26 cellular contexts compared by ENCODE assay signal in genomic region chr4:125591290-125591689, GRCh38.
"Had no signal": no experiment of that assay in that cellular context is flagged by ENCODE, and none has a peak within 500 bp of the region (broad histone marks: within the 10 kb centered on the region; RNA-seq: fewer than 3 reads in every experiment).

No MANE protein-coding gene starts in this region.

- H3K27me3 ChIP-seq: hepatocyte, pancreas, stomach, testis, thyroid gland, transverse colon, upper lobe of left lung, vagina had no signal

- H3K4me1 Mint-ChIP-seq: naive thymus-derived CD8-positive, alpha-beta T cell; nephron; stimulated activated naive B cell treated with anti-CD40 and anti-IgM and Interleukin-4, amounts not matched to agents 10 μg/mL and 1 μg/mL and 100 μg/mL, for 72 hours had no signal

- H3K4me3 ChIP-seq: hepatocyte, left ventricle myocardium inferior, lung, pancreas, prostate gland, skin epidermis, stomach, testis, thyroid gland, transverse colon, upper lobe of left lung, vagina had no signal

- H3K27ac ChIP-seq: hepatocyte, left ventricle myocardium inferior, pancreas, prostate gland, skin epidermis, stomach, testis, thyroid gland, transverse colon, upper lobe of left lung, vagina had no signal

- H3K4me1 ChIP-seq: left ventricle myocardium inferior, pancreas, prostate gland, stomach, testis, thyroid gland, transverse colon, upper lobe of left lung, vagina had no signal

- H3K4me2 ChIP-seq: hepatocyte had no signal

- H3K27me3 Mint-ChIP-seq: naive thymus-derived CD8-positive, alpha-beta T cell; stimulated activated naive B cell treated with anti-CD40 and anti-IgM and Interleukin-4, amounts not matched to agents 10 μg/mL and 1 μg/mL and 100 μg/mL, for 72 hours had no signal

- H3K9me3 ChIP-seq: left ventricle myocardium inferior, pancreas, prostate gland, stomach, testis, thyroid gland, transverse colon, upper lobe of left lung, vagina had no signal

- H3K36me3 ChIP-seq: left ventricle myocardium inferior, pancreas, prostate gland, stomach, thyroid gland, transverse colon, upper lobe of left lung, vagina had no signal

- H3K4me3 Mint-ChIP-seq: naive thymus-derived CD8-positive, alpha-beta T cell; nephron; stimulated activated naive B cell treated with anti-CD40 and anti-IgM and Interleukin-4, amounts not matched to agents 10 μg/mL and 1 μg/mL and 100 μg/mL, for 72 hours had no signal

- H3K79me2 ChIP-seq: hepatocyte had no signal

- H3K27ac Mint-ChIP-seq: naive thymus-derived CD8-positive, alpha-beta T cell; stimulated activated naive B cell treated with anti-CD40 and anti-IgM and Interleukin-4, amounts not matched to agents 10 μg/mL and 1 μg/mL and 100 μg/mL, for 72 hours had no signal

- H2AFZ ChIP-seq: hepatocyte had no signal

- H3K36me3 Mint-ChIP-seq: naive thymus-derived CD8-positive, alpha-beta T cell; stimulated activated naive B cell treated with anti-CD40 and anti-IgM and Interleukin-4, amounts not matched to agents 10 μg/mL and 1 μg/mL and 100 μg/mL, for 72 hours had no signal

- ATAC-seq: naive thymus-derived CD8-positive, alpha-beta T cell; pancreas; right cardiac atrium; sciatic nerve; stimulated activated naive B cell treated with anti-CD40 and anti-IgM and Interleukin-4, amounts not matched to agents 10 μg/mL and 1 μg/mL and 100 μg/mL, for 72 hours; stimulated activated naive CD8-positive, alpha-beta T cell treated with anti-CD3 and anti-CD28 coated beads, Interleukin-15, Interleukin-2, amounts not matched to agents 100 U/mL and 50 U/mL, for 24 hours had no signal

- DNase-seq: islet precursor cell; left ventricle myocardium inferior; midbrain; naive thymus-derived CD8-positive, alpha-beta T cell; pancreas; posterior cingulate gyrus; retina; right cardiac atrium; stimulated activated CD4-positive, alpha-beta T cell treated with anti-CD3 and anti-CD28 coated beads, Interleukin-12 subunit alpha, Interleukin-12 subunit beta, amount 100 ng/mL, for 4 hours; stimulated activated CD4-positive, alpha-beta T cell treated with anti-CD3 and anti-CD28 coated beads, Interleukin-15, amount 100 ng/mL, for 24 hours; stimulated activated CD4-positive, alpha-beta T cell treated with anti-CD3 and anti-CD28 coated beads, Interleukin-2, amount 100 ng/mL, for 24 hours; stimulated activated CD4-positive, alpha-beta T cell treated with anti-CD3 and anti-CD28 coated beads, Interleukin-4, amount 100 ng/mL, for 1 hour; stimulated activated naive B cell treated with anti-CD40 and anti-IgM and Interleukin-4, amounts not matched to agents 10 μg/mL and 1 μg/mL and 100 μg/mL, for 72 hours; stimulated activated naive CD8-positive, alpha-beta T cell treated with anti-CD3 and anti-CD28 coated beads, Interleukin-15, Interleukin-2, amounts not matched to agents 100 U/mL and 50 U/mL, for 24 hours; stomach; testis; thyroid gland; transverse colon; upper lobe of left lung had no signal
